Comparison of ENCODE assay signal across 8 cellular contexts in the genomic region with DNA sequence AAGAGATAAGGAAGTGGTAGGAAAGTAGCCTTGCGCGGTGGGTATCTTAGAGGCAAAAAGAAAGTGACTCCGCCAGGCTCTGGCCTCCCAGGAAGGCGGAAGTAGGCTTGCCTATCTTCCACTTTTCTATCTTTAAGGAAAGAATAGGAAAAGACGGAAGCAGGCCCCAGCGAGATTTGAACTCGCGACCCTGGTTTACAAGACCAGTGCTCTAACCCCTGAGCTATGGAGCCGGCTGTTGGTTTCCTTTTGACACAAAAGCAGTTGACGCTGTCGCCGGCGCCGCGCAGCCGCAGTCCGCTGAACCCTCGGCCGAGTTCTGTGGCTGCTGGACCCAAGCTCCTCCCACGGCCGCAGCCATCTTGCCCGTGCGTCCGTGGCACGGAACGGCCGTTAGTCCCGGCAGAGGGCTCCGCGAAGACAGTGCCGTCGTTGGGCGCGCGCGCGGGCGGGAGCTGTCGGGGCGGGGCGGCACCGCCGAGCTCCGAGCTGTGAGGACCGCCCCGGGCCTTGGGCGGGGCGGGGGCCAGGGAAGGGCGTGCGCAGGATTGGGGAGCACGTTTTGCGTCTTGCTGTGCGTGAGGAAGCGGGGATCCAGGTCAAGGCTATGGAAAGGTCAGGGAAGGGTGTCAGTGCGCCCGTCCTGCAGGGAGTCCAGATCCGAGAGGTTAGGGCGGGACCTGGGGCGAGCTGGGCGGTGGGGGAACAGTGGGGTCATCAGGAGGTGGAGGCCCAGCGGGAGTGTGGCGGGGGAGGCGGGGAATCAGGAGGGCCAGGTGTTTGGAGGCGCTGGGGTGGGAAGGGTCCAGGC. TPM values are rescaled to one million over a fixed set of nuclear protein-coding genes. Genes with fewer than 3 reads are reported as not detected.
DNase-seq lines count a peak whose midpoint lies in the region; ATAC-seq and TF ChIP-seq lines count a peak whose summit lies in the region.

No MANE protein-coding gene starts in this region.

- peak overlapping the region; percentile 95 for H3K27ac Mint-ChIP-seq in activated CD4-positive, alpha-beta T cell treated with anti-CD3 and anti-CD28 coated beads, Interleukin-2, amount 10 ng/mL, durations not matched to agents 24 days and 14 days

- WGBS in ectodermal cell, 2 experiments, result 1% methylated on average over 64 of the region's 64 CpGs
- under 1% methylated on average over 60 of the region's 64 CpGs for WGBS in mesenchymal stem cell

- H2BK15ac ChIP-seq in mesenchymal stem cell (ENCODE audit: low read depth, poor library complexity, severe bottlenecking), result peak overlapping the region; percentile 94

- no peaks in the 10 kb centered on the region; the same call in 1 of the 2 replicates for H3K9me3 ChIP-seq in AG04450 (ENCODE audit: control insufficient read depth, insufficient read depth, low read length)
- H3K9me3 ChIP-seq in ectodermal cell (ENCODE audit: control insufficient read depth, low read length), result no peaks in the 10 kb centered on the region
- H3K9me3 ChIP-seq in mesenchymal stem cell (ENCODE audit: control insufficient read depth, low read length), result no peaks in the 10 kb centered on the region

- H4K91ac ChIP-seq in mesenchymal stem cell (ENCODE audit: low read length), result peak overlapping the region; percentile 88

- peaks cover 9% of the 10 kb centered on the region for H3K36me3 Mint-ChIP-seq in activated CD4-positive, alpha-beta T cell treated with anti-CD3 and anti-CD28 coated beads, Interleukin-2, amount 10 ng/mL, durations not matched to agents 24 days and 14 days (ENCODE audit: low read depth)

- H3K14ac ChIP-seq in mesenchymal stem cell (ENCODE audit: low read length in 2 of 2), result peak overlapping the region in 1 of 2 experiments; percentile 97

- peaks cover 40% of the 10 kb centered on the region for H3K4me1 Mint-ChIP-seq in activated CD4-positive, alpha-beta T cell treated with anti-CD3 and anti-CD28 coated beads, Interleukin-2, amount 10 ng/mL, durations not matched to agents 24 days and 14 days

- DNase-seq in AG04450 (ENCODE audit: low read depth, low spot score) (peak; percentile 89), mesenchymal stem cell (peak; percentile 96), DMS79 (lab: John Stamatoyannopoulos, UW) (no peak)
- peak; percentile 99 for DNase-seq in activated CD4-positive, alpha-beta T cell treated with anti-CD3 and anti-CD28 coated beads, Interleukin-2, amount 10 ng/mL, durations not matched to agents 24 days and 14 days
- DNase-seq in stimulated activated CD8-positive, alpha-beta memory T cell treated with anti-CD3 and anti-CD28 coated beads, Interleukin-15, amount 100 ng/mL, for 24 hours (ENCODE audit: low read depth), result peak; percentile 98

- H3K27ac ChIP-seq in AG04450 (ENCODE audit: low read depth, low read length) (peak overlapping the region; percentile 52), ectodermal cell (ENCODE audit: insufficient read depth, low read depth, low read length, poor library complexity, severe bottlenecking) (no peak overlapping the region), mesenchymal stem cell (ENCODE audit: low read length, poor library complexity, severe bottlenecking) (peak overlapping the region; percentile 61)

- H3K4me3 ChIP-seq in AG04450 (ENCODE audit: low read depth, low read length) (peak overlapping the region; percentile 90), ectodermal cell (ENCODE audit: insufficient read depth, low read depth, low read length) (peak overlapping the region; percentile 87), mesenchymal stem cell (ENCODE audit: insufficient read depth in 1 of 2, low read depth in 1 of 2, low read length in 2 of 2) (peak overlapping the region; percentile 81 to 94)

- H3K4me1 ChIP-seq in ectodermal cell (ENCODE audit: control insufficient read depth, insufficient read depth, low read length) (no peaks in the 10 kb centered on the region), mesenchymal stem cell (ENCODE audit: control insufficient read depth, insufficient read depth, low read depth, low read length) (peaks cover 21% of the 10 kb centered on the region)

- H3K4me2 ChIP-seq in mesenchymal stem cell (ENCODE audit: low read length, poor library complexity, severe bottlenecking), result peak overlapping the region; percentile 99

- peak overlapping the region; percentile 70 for H2BK5ac ChIP-seq in mesenchymal stem cell (ENCODE audit: low read depth, low read length, poor library complexity, severe bottlenecking)

- peak overlapping the region; percentile 92 for H3K9ac ChIP-seq in mesenchymal stem cell (ENCODE audit: low read length)

- peaks cover 5% of the 10 kb centered on the region for H3K79me1 ChIP-seq in mesenchymal stem cell (replicated peaks; ENCODE audit: low read length, poor library complexity, severe bottlenecking)

- POLR2A ChIA-PET in AG04450 (lab: Yijun Ruan, JAX), result interaction anchor here (0.5 to 5.8 kb wide), 11 partner anchors 10 to 360 kb away, joined by 3 to 72 read pairs (median 4); a partner anchor contains a TSS

- H3K4ac ChIP-seq in mesenchymal stem cell (ENCODE audit: low read depth in 1 of 2, low read length in 2 of 2), result peak overlapping the region; percentile 80 to 90

- CTCF ChIA-PET in AG04450 (lab: Charles Lee), result interaction anchor here (1.1 to 2.6 kb wide), 3 partner anchors 13 to 17 kb away, joined by 3 to 8 read pairs (median 6); a partner anchor contains a TSS

- peak overlapping the region; percentile 93 for H2AFZ ChIP-seq in mesenchymal stem cell (ENCODE audit: low read depth, low read length)

- peak overlapping the region in 1 of 2 experiments; percentile 47 for H2BK12ac ChIP-seq in mesenchymal stem cell (ENCODE audit: low read length in 2 of 2)

- H3K4me3 Mint-ChIP-seq in activated CD4-positive, alpha-beta T cell treated with anti-CD3 and anti-CD28 coated beads, Interleukin-2, amount 10 ng/mL, durations not matched to agents 24 days and 14 days, result peak overlapping the region; percentile 92

- no peak overlapping the region for H2AK5ac ChIP-seq in mesenchymal stem cell (ENCODE audit: low read length, severe bottlenecking)

- H4K8ac ChIP-seq in mesenchymal stem cell (ENCODE audit: low read length), result peak overlapping the region; percentile 96

- H3K23ac ChIP-seq in mesenchymal stem cell (ENCODE audit: low read length in 2 of 2), result no peak overlapping the region

- TF ChIP-seq CTCF in AG04450 (IDR thresholded peaks at IDR 0.05; ENCODE audit: low read depth, low read length), result no peak

- peak overlapping the region; percentile 95 to 99 for H3K18ac ChIP-seq in mesenchymal stem cell (ENCODE audit: low read depth in 1 of 2, low read length in 2 of 2)

- H3K36me3 ChIP-seq in ectodermal cell (ENCODE audit: control insufficient read depth, insufficient read depth, low read length) (no peaks in the 10 kb centered on the region), mesenchymal stem cell (ENCODE audit: control insufficient read depth in 1 of 2, insufficient read depth in 2 of 2, low read depth in 1 of 2, low read length in 2 of 2) (peaks cover 0 to 13% of the 10 kb centered on the region in 2 experiments)

- ATAC-seq in GM19324 (IDR thresholded peaks at IDR 0.05; ENCODE audit: low FRiP score, unreplicated experiment) (peak; percentile 76), HG03460 (IDR thresholded peaks at IDR 0.05; ENCODE audit: unreplicated experiment) (peak; percentile 46)

- H3K27me3 ChIP-seq in AG04450 (ENCODE audit: control insufficient read depth, insufficient read depth, low read length) (no peaks in the 10 kb centered on the region), ectodermal cell (ENCODE audit: control insufficient read depth, insufficient read depth, low read length, poor library complexity, severe bottlenecking) (peaks cover 27% of the 10 kb centered on the region), mesenchymal stem cell (ENCODE audit: control insufficient read depth in 1 of 2, insufficient read depth in 1 of 2, low read length in 2 of 2) (no peaks in the 10 kb centered on the region)

- H2BK120ac ChIP-seq in mesenchymal stem cell (ENCODE audit: low read depth, low read length), result peak overlapping the region; percentile 75

- H3K27me3 Mint-ChIP-seq in activated CD4-positive, alpha-beta T cell treated with anti-CD3 and anti-CD28 coated beads, Interleukin-2, amount 10 ng/mL, durations not matched to agents 24 days and 14 days, result peaks cover 10% of the 10 kb centered on the region

- intact Hi-C loops in activated CD4-positive, alpha-beta T cell treated with anti-CD3 and anti-CD28 coated beads, Interleukin-2, amount 10 ng/mL, durations not matched to agents 24 days and 14 days (cut with micrococcal nuclease), result loop anchor here (1.0 to 2.0 kb wide), 3 partner anchors 16 to 53 kb away; no protein-coding TSS in a partner anchor

- H3K9me3 Mint-ChIP-seq in activated CD4-positive, alpha-beta T cell treated with anti-CD3 and anti-CD28 coated beads, Interleukin-2, amount 10 ng/mL, durations not matched to agents 24 days and 14 days, result no peaks in the 10 kb centered on the region

RNA-seq across cellular contexts. Expression of a gene that starts 13.3 kb away (rescaled TPM):
- polyA plus RNA-seq in AG04450 (2011; rRNA removed), result 0.66 and 1.1 TPM in 2 replicates
- 0.17 and 0.18 TPM in 2 replicates for polyA minus RNA-seq in AG04450 (2011; rRNA and poly(A)+ RNA removed)
- 2.7 TPM in 2 replicates for total RNA-seq in activated CD4-positive, alpha-beta T cell treated with anti-CD3 and anti-CD28 coated beads, Interleukin-2, amount 10 ng/mL, durations not matched to agents 24 days and 14 days
- not detected for polyA plus RNA-seq in ectodermal cell (2013, experiment 1 of 4)
- not detected for polyA plus RNA-seq in ectodermal cell (2013, experiment 2 of 4)
- polyA plus RNA-seq in ectodermal cell (2013, experiment 3 of 4), result not detected
- not detected for polyA plus RNA-seq in ectodermal cell (2013, experiment 4 of 4)
- polyA plus RNA-seq in mesenchymal stem cell (2013, experiment 1 of 2), result 1.8 TPM
- 1.4 TPM for polyA plus RNA-seq in mesenchymal stem cell (2013, experiment 2 of 2)

RNA-seq across cellular contexts. Expression of a gene that starts 31.4 kb away (rescaled TPM):
- polyA plus RNA-seq in AG04450 (2011; rRNA removed), result 11.5 and 12.3 TPM in 2 replicates
- 10.3 and 10.5 TPM in 2 replicates for polyA minus RNA-seq in AG04450 (2011; rRNA and poly(A)+ RNA removed)
- 31.6 and 35.2 TPM in 2 replicates for total RNA-seq in activated CD4-positive, alpha-beta T cell treated with anti-CD3 and anti-CD28 coated beads, Interleukin-2, amount 10 ng/mL, durations not matched to agents 24 days and 14 days
- polyA plus RNA-seq in ectodermal cell (2013, experiment 1 of 4), result 34.7 TPM
- 33.6 TPM for polyA plus RNA-seq in ectodermal cell (2013, experiment 2 of 4)
- polyA plus RNA-seq in ectodermal cell (2013, experiment 3 of 4), result 24.6 TPM
- polyA plus RNA-seq in ectodermal cell (2013, experiment 4 of 4), result 32.7 TPM
- polyA plus RNA-seq in mesenchymal stem cell (2013, experiment 1 of 2), result 19.1 TPM
- polyA plus RNA-seq in mesenchymal stem cell (2013, experiment 2 of 2), result 19.0 TPM

RNA-seq across cellular contexts. Expression of a gene that starts 44.3 kb away (rescaled TPM):
- polyA plus RNA-seq in AG04450 (2011; rRNA removed), result not detected in 2 replicates
- polyA minus RNA-seq in AG04450 (2011; rRNA and poly(A)+ RNA removed), result not detected in 2 replicates
- total RNA-seq in activated CD4-positive, alpha-beta T cell treated with anti-CD3 and anti-CD28 coated beads, Interleukin-2, amount 10 ng/mL, durations not matched to agents 24 days and 14 days, result not detected in 2 replicates
- polyA plus RNA-seq in ectodermal cell (2013, experiment 1 of 4), result not detected
- polyA plus RNA-seq in ectodermal cell (2013, experiment 2 of 4), result not detected
- polyA plus RNA-seq in ectodermal cell (2013, experiment 3 of 4), result not detected
- not detected for polyA plus RNA-seq in ectodermal cell (2013, experiment 4 of 4)
- polyA plus RNA-seq in mesenchymal stem cell (2013, experiment 1 of 2), result not detected
- polyA plus RNA-seq in mesenchymal stem cell (2013, experiment 2 of 2), result not detected

RNA-seq across cellular contexts. Expression of a gene that starts 52.0 kb away (rescaled TPM):
- polyA plus RNA-seq in AG04450 (2011; rRNA removed), result 4,422 and 6,028 TPM in 2 replicates
- polyA minus RNA-seq in AG04450 (2011; rRNA and poly(A)+ RNA removed), result 6,011 and 8,408 TPM in 2 replicates
- 2,172 and 2,196 TPM in 2 replicates for total RNA-seq in activated CD4-positive, alpha-beta T cell treated with anti-CD3 and anti-CD28 coated beads, Interleukin-2, amount 10 ng/mL, durations not matched to agents 24 days and 14 days
- 2,522 TPM for polyA plus RNA-seq in ectodermal cell (2013, experiment 1 of 4)
- 2,564 TPM for polyA plus RNA-seq in ectodermal cell (2013, experiment 2 of 4)
- polyA plus RNA-seq in ectodermal cell (2013, experiment 3 of 4), result 2,558 TPM
- polyA plus RNA-seq in ectodermal cell (2013, experiment 4 of 4), result 2,793 TPM
- polyA plus RNA-seq in mesenchymal stem cell (2013, experiment 1 of 2), result 2,784 TPM
- polyA plus RNA-seq in mesenchymal stem cell (2013, experiment 2 of 2), result 2,751 TPM
